8 cellular contexts compared by ENCODE assay signal in the genomic region with DNA sequence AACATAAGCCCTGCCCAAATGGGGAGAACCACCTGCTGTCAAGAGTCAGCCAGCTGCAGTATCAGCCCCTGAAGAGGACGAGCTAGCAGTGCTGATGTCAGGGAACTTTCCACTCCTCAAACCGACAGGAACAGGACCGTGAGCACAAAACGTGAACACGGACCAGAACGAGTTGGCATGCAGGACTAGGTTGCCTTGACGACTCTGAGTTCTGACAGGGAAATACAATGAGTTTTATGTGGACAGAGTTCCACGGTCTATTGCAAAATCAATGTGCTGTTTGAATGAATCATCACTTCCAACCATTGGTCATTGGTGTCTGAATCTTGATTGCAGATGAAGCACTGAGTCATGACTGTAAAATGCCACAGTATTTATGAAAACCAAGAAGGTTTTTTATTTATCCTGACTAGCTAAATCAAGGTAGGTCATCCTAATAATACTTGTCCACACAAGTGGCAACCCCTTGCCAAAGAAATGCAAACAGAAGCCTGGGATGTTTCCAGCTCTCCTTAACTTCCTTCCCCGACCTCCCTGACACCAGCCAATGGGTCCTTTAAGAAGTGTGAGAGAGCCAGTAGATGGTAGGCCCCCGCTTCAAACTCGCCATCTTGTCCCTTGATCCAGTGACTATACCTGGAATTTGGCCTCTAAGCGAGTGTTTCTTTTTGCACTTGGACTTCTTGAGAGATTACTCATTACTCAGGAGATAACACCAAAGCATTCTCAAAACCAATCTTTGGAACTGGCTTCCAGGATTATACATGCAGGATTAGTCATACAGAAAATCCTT.
DNase-seq lines count a peak whose midpoint lies in the region; ATAC-seq and TF ChIP-seq lines count a peak whose summit lies in the region.

No MANE protein-coding gene starts in this region.

- H3K27me3 ChIP-seq in MG63, result no peaks in the 10 kb centered on the region

- H3K4me3 Mint-ChIP-seq in glutamatergic neuron (ENCODE audit: unreplicated experiment), result no peak overlapping the region

- no peaks in the 10 kb centered on the region; the same call in 1 of the 2 replicates for H3K36me3 ChIP-seq in MG63

- H3K36me3 Mint-ChIP-seq in glutamatergic neuron (ENCODE audit: unreplicated experiment), result no peaks in the 10 kb centered on the region

- no peak overlapping the region for H3K4me3 ChIP-seq in MG63

- peaks cover 10% of the 10 kb centered on the region for H3K27me3 Mint-ChIP-seq in glutamatergic neuron (ENCODE audit: unreplicated experiment)

- ATAC-seq in HG03520 (IDR thresholded peaks at IDR 0.05; ENCODE audit: unreplicated experiment), result no peak

- DNase-seq in COLO668 (lab: John Stamatoyannopoulos, UW; ENCODE audit: unreplicated experiment) (peak; percentile 81), MG63 (peak; percentile 94), astrocyte of the hippocampus (ENCODE audit: low read depth, low spot score) (peak; percentile 95), kidney tubule cell (ENCODE audit: low spot score) (peak; percentile 100), ureter (ENCODE audit: low spot score) (peak; percentile 87), glutamatergic neuron (no peak), NCI-H2081 treated with DMSO at 0.1 percent for 48 hours (lab: John Stamatoyannopoulos, UW) (no peak)

- no peaks in the 10 kb centered on the region for H3K9me3 ChIP-seq in MG63

- no peaks in the 10 kb centered on the region for H3K4me1 Mint-ChIP-seq in glutamatergic neuron (ENCODE audit: low read depth, unreplicated experiment)

- peaks cover 12% of the 10 kb centered on the region for H3K9me3 Mint-ChIP-seq in glutamatergic neuron (ENCODE audit: unreplicated experiment)

- no peak for TF ChIP-seq CTCF in glutamatergic neuron (IDR thresholded peaks at IDR 0.05; ENCODE audit: partially characterized antibody, unreplicated experiment)

- H3K27ac Mint-ChIP-seq in glutamatergic neuron (ENCODE audit: unreplicated experiment), result no peak overlapping the region

Comparison
In these comparisons a context has a peak if more than half of its experiments do, and no peak if none do; other contexts are left out.
1. DNase-seq: peak in COLO668 (single experiment), MG63 (single experiment), astrocyte of the hippocampus (single experiment), kidney tubule cell (single experiment) and ureter (single experiment); none in glutamatergic neuron (single experiment) and NCI-H2081 treated with DMSO at 0.1 percent for 48 hours (single experiment).